In genomic region chr2:229870903-229871650, GRCh38 we compare ENCODE assay signal across 1 cellular context.
TF ChIP-seq lines count a peak whose summit lies in the region.

No MANE protein-coding gene starts in this region.

TF ChIP-seq in HepG2, 621 proteins besides CTCF, POLR2A, EP300 and RAD21 (continued from another document):
- TF ChIP-seq, protein P1, sequence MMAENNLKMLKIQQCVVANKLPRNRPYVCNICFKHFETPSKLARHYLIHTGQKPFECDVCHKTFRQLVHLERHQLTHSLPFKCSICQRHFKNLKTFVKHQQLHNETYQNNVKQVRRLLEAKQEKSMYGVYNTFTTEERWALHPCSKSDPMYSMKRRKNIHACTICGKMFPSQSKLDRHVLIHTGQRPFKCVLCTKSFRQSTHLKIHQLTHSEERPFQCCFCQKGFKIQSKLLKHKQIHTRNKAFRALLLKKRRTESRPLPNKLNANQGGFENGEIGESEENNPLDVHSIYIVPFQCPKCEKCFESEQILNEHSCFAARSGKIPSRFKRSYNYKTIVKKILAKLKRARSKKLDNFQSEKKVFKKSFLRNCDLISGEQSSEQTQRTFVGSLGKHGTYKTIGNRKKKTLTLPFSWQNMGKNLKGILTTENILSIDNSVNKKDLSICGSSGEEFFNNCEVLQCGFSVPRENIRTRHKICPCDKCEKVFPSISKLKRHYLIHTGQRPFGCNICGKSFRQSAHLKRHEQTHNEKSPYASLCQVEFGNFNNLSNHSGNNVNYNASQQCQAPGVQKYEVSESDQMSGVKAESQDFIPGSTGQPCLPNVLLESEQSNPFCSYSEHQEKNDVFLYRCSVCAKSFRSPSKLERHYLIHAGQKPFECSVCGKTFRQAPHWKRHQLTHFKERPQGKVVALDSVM (CRISPR knock-in tag; IDR thresholded peaks at IDR 0.05) = peak; percentile 45; the same call in 1 of the 2 replicates
- TF ChIP-seq NBN (conservative IDR thresholded peaks at IDR 0.05) = no peak
- no peak for TF ChIP-seq ZNF30 (CRISPR knock-in tag; IDR thresholded peaks at IDR 0.05)
- no peak for TF ChIP-seq MAFG (CRISPR knock-in tag; IDR thresholded peaks at IDR 0.05)
- no peak for TF ChIP-seq ZNF207 (IDR thresholded peaks at IDR 0.05; ENCODE audit: borderline replicate concordance)
- peak; percentile 57 for TF ChIP-seq HNRNPK (IDR thresholded peaks at IDR 0.05; ENCODE audit: low read depth, low read length, poor library complexity, severe bottlenecking)
- TF ChIP-seq RXRA (CRISPR knock-in tag; IDR thresholded peaks at IDR 0.05) = no peak
- no peak for TF ChIP-seq CERS6 (CRISPR knock-in tag; IDR thresholded peaks at IDR 0.05)
- no peak for TF ChIP-seq ZNF816 (CRISPR knock-in tag; IDR thresholded peaks at IDR 0.05; ENCODE audit: borderline replicate concordance)
